25 cellular contexts compared by ENCODE assay signal in the genomic region with DNA sequence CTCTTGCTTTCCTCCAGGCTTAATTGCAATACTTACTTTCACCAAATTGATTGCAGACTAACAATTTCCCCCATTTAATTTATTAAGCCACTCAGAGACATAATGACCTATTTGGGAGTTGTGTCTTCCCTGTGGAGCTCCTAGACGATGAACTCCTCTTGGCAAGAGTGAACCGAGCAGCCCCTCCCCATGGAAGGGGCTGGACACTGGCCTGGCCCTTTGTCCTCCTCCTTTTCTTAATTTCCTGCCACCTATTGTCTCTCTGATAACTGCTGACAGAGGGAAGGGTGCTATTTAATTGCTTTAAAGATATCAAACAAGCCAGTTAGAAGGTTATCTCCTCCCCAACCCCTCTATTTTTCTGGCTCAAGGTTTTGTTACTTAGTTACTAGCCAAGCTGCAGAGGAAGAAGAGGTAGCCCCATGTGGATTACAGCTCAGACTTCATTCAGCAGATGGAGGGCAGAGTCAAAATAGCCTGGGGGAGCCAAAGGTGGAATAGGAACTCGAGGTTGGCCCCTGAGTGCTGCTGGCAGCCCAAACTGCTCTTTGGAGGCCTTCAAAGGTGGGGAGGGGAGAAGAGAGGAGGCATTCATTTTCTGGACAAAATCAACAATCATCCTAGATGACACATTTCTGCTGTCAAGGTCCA. TPM values are rescaled to one million over a fixed set of nuclear protein-coding genes. Genes with fewer than 3 reads are reported as not detected.
DNase-seq lines count a peak whose midpoint lies in the region; ATAC-seq and TF ChIP-seq lines count a peak whose summit lies in the region.
"Had no signal": no experiment of that assay in that cellular context is flagged by ENCODE, and none has a peak within 500 bp of the region (broad histone marks: within the 10 kb centered on the region; RNA-seq: fewer than 3 reads in every experiment).

No MANE protein-coding gene starts in this region.

- H3K27me3 Mint-ChIP-seq in endodermal cell (ENCODE audit: insufficient read depth) = peaks cover 33% of the 10 kb centered on the region

- H3K27me3 ChIP-seq in endodermal cell (ENCODE audit: control insufficient read depth, insufficient read depth, low read length, poor library complexity, severe bottlenecking) (peaks cover 26% of the 10 kb centered on the region), prostate gland (replicated peaks; ENCODE audit: insufficient read depth) (peaks cover 16% of the 10 kb centered on the region)

- no peak for TF ChIP-seq POLR2A in GM18505 (IDR thresholded peaks at IDR 0.05; ENCODE audit: borderline replicate concordance, extremely low read depth, insufficient read depth, insufficient read length)
- TF ChIP-seq POLR2A in prostate gland (IDR thresholded peaks at IDR 0.05) = no peak

- H3K9me3 Mint-ChIP-seq in endodermal cell = no peaks in the 10 kb centered on the region
- H3K9me3 Mint-ChIP-seq: CD4-positive, CD25-positive, alpha-beta regulatory T cell; T-helper 1 cell treated with Interleukin-12 subunit alpha and Interleukin-12 subunit beta and Interleukin-4 antibody, amounts not matched to agents 30 μg/mL and 1 μg/mL, for 36 hours had no signal

- H3K4me3 Mint-ChIP-seq in endodermal cell = peak overlapping the region; percentile 6
- H3K4me3 Mint-ChIP-seq: T-helper 1 cell treated with Interleukin-12 subunit alpha and Interleukin-12 subunit beta and Interleukin-4 antibody, amounts not matched to agents 30 μg/mL and 1 μg/mL, for 36 hours had no signal

- H3K4me3 ChIP-seq in endodermal cell (ENCODE audit: low read length) = peak overlapping the region; percentile 38
- H3K4me3 ChIP-seq in prostate gland = no peak overlapping the region
- H3K4me3 ChIP-seq: BLaER1, GM12878 had no signal

- DNase-seq in NCI-H1436 (lab: John Stamatoyannopoulos, UW) = peak; percentile 12
- DNase-seq in NCI-H1436 treated with DMSO at 0.1 percent for 48 hours (lab: John Stamatoyannopoulos, UW) = no peak
- DNase-seq in ELF-1 (ENCODE audit: low read depth, low spot score) = peak; percentile 60
- peak; percentile 68 for DNase-seq in NCI-H146 (lab: John Stamatoyannopoulos, UW)
- DNase-seq in endodermal cell = peak; percentile 68
- DNase-seq in mesenteric fat pad (ENCODE audit: low spot score) = no peak
- no peak for DNase-seq in prostate gland (ENCODE audit: low spot score)
- DNase-seq: CD4-positive, CD25-positive, alpha-beta regulatory T cell; GDM1; H7; IMR-90; KG1; NCI-H1048; NCI-H1694; NCI-H2029 treated with DMSO at 0.1 percent for 48 hours; NCI-H2227 treated with DMSO at 0.1 percent for 48 hours; NCI-H526 treated with DMSO at 0.1 percent for 48 hours; NK-92 treated with Interleukin-12 subunit alpha and Interleukin-12 subunit beta, amount 100 ng/mL, for 24 hours; PC-3; SW 1271 had no signal

- TF ChIP-seq CTCF in endodermal cell (conservative IDR thresholded peaks at IDR 0.05) (no peak), prostate gland (IDR thresholded peaks at IDR 0.05) (no peak)

- peaks cover 69% of the 10 kb centered on the region for H3K4me1 Mint-ChIP-seq in endodermal cell

- H3K36me3 ChIP-seq in endodermal cell (ENCODE audit: control insufficient read depth, insufficient read depth, low read length) (no peaks in the 10 kb centered on the region), prostate gland (no peaks in the 10 kb centered on the region)
- H3K36me3 ChIP-seq: BLaER1 had no signal

- whole genome bisulfite sequencing in endodermal cell (ENCODE audit: insufficient coverage in 1 of 2, insufficient read length in 1 of 2), 2 experiments = 0 to 6% methylated on average over 1 to 3 of the region's 3 CpGs
- WGBS in prostate gland = 71% methylated on average over 2 of the region's 3 CpGs

- H3K36me3 Mint-ChIP-seq in endodermal cell (ENCODE audit: low read depth) = no peaks in the 10 kb centered on the region
- H3K36me3 Mint-ChIP-seq: CD4-positive, CD25-positive, alpha-beta regulatory T cell had no signal

- no peaks in the 10 kb centered on the region for H3K9me3 ChIP-seq in endodermal cell (ENCODE audit: control insufficient read depth, low read length)
- H3K9me3 ChIP-seq in prostate gland = no peaks in the 10 kb centered on the region
- H3K9me3 ChIP-seq: BLaER1, SK-N-SH had no signal

- peak overlapping the region; percentile 3 for H3K9ac ChIP-seq in endodermal cell (ENCODE audit: extremely low read depth, low read length, poor library complexity, severe bottlenecking)
- H3K9ac ChIP-seq: BLaER1, SK-N-SH had no signal

- H3K4me1 ChIP-seq in endodermal cell (ENCODE audit: control insufficient read depth, insufficient read depth, low read length) (peaks cover 15% of the 10 kb centered on the region), prostate gland (replicated peaks) (no peaks in the 10 kb centered on the region)

- H3K27ac Mint-ChIP-seq in endodermal cell = peak overlapping the region; percentile 84
- H3K27ac Mint-ChIP-seq: T-helper 1 cell treated with Interleukin-12 subunit alpha and Interleukin-12 subunit beta and Interleukin-4 antibody, amounts not matched to agents 30 μg/mL and 1 μg/mL, for 36 hours had no signal

- no peak for ATAC-seq in GM18505 (IDR thresholded peaks at IDR 0.05; ENCODE audit: unreplicated experiment)
- ATAC-seq: GM12878, PC-3 had no signal

- H3K27ac ChIP-seq in endodermal cell (ENCODE audit: low read depth, low read length) = peak overlapping the region; percentile 29
- H3K27ac ChIP-seq in prostate gland = no peak overlapping the region
- H3K27ac ChIP-seq: BLaER1 had no signal

- intact Hi-C loops in prostate gland (cut with DNase I) = no loop called here

RNA-seq across cellular contexts. Expression of gene SSTR2, which starts 3.7 kb away (rescaled TPM):
- total RNA-seq in endodermal cell (1 to 10 TPM; 4.2 to 4.4 TPM), mesenteric fat pad (5.7 TPM), prostate gland (under 1 TPM; 0.40 to 0.46 TPM)
- polyA plus RNA-seq in endodermal cell (2013, experiment 1 of 2) = 12.0 TPM
- 12.0 TPM for polyA plus RNA-seq in endodermal cell (2013, experiment 2 of 2)
- total RNA-seq: IMR-90, PC-3 had no signal

RNA-seq across cellular contexts. Expression of gene COG1, which starts 31.8 kb away (rescaled TPM):
- 10 to 100 TPM; 27.1 to 27.8 TPM for total RNA-seq in endodermal cell
- polyA plus RNA-seq in endodermal cell (2013, experiment 1 of 2) = 34.3 TPM
- polyA plus RNA-seq in endodermal cell (2013, experiment 2 of 2) = 31.3 TPM
- total RNA-seq in mesenteric fat pad = 34.8 TPM
- total RNA-seq in prostate gland = 10 to 100 TPM; 34.6 to 52.5 TPM

Comparison
In these comparisons a context has a peak if more than half of its experiments do, and no peak if none do; other contexts are left out.
1. DNase-seq: peak in NCI-H1436 (single experiment), ELF-1 (single experiment), NCI-H146 (single experiment) and endodermal cell (single experiment); none in NCI-H1436 treated with DMSO at 0.1 percent for 48 hours (single experiment), mesenteric fat pad (single experiment) and prostate gland (single experiment).